19 cellular contexts compared by ENCODE assay signal in the genomic region with DNA sequence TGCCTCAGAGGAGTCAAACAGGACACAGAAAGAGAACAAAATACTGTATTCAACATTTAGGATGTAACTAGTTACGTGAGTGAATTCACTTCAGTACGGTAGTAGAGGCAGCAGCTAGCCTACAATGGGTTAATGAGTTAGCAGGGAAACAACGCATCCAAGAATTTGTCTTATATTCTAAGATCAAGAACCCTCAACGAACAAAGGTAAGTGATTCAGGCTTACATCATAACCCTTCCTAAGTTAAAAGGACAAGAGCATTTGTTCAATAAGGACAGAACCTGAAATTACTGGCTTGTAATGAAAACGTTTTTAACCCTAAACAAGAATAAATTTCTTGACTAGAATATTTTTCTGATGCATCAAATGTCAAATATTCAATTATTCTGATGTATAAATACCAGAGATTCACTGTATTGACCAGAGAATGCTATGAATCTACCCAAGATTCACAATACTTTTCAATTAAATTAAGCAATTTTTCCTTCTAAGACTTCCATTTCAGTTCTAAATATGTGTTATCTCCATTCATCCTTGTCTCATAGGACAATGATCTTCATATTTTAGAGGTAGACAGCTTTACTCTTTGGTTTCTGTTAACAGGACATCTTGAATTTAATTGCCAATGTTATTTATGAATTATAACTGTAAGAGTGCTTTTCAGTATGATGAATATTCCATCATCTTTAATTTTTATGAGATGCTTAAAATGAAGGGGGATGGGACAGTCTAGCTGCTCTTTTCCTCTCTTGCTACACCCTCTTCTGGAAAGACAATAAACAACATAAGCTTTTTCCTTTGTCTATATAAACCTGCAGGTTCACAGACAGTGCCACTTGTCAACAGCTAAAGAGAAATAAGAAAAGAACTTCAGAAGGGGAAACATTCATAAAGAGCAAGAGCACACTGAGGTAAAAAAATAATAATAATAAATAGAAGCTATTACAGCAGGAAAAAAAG.
DNase-seq lines count a peak whose midpoint lies in the region; ATAC-seq, FAIRE-seq and TF ChIP-seq lines count a peak whose summit lies in the region.
"Had no signal": no experiment of that assay in that cellular context is flagged by ENCODE, and none has a peak within 500 bp of the region (broad histone marks: within the 10 kb centered on the region; RNA-seq: fewer than 3 reads in every experiment).

No MANE protein-coding gene starts in this region.

- H3K4me1 ChIP-seq in HCT116 (ENCODE audit: control insufficient read depth in 1 of 2, insufficient read depth in 2 of 2, low read length in 2 of 2) = peaks cover 0 to 6% of the 10 kb centered on the region in 2 experiments; a peak in 1 of 4 replicates
- H3K4me1 ChIP-seq in SK-N-SH (ENCODE audit: control insufficient read depth in 1 of 2, insufficient read depth in 2 of 2, low read depth in 1 of 2, low read length in 1 of 2) = peaks cover 17 to 46% of the 10 kb centered on the region in 2 experiments; a peak in 3 of 4 replicates
- peaks cover 0 to 14% (median 0%) of the 10 kb centered on the region in 4 donors for H3K4me1 ChIP-seq in stomach
- H3K4me1 ChIP-seq: Caco-2 had no signal

- TF ChIP-seq POLR2A in HCT116 (IDR thresholded peaks at IDR 0.05; ENCODE audit: borderline replicate concordance, extremely low read depth, insufficient read depth, insufficient read length) = no peak
- TF ChIP-seq POLR2A in stomach (IDR thresholded peaks at IDR 0.05) = no peak

- H3K4me3 ChIP-seq in HCT116 (replicated peaks in 1 of 2; ENCODE audit: low read depth in 1 of 2, low read length in 2 of 2) (no peak overlapping the region), SK-N-SH (ENCODE audit: low read depth in 2 of 2, low read length in 1 of 2) (no peak overlapping the region), fibroblast of mammary gland (ENCODE audit: control insufficient read depth, low read depth, low read length) (no peak overlapping the region), stomach (no peak overlapping the region)
- H3K4me3 ChIP-seq: GM12878, SJSA1, testis had no signal

- FAIRE-seq in D721Med (lab: Jason Lieb, UNC) = peak; percentile 72
- FAIRE-seq: GM12878 had no signal

- CTCF ChIA-PET in HCT116 (lab: Charles Lee) = interaction anchor here (0.8 to 1.1 kb wide), 2 partner anchors 12 to 409 kb away, joined by 3 read pairs; no protein-coding TSS in a partner anchor
- CTCF ChIA-PET in SK-N-SH (lab: Yijun Ruan, JAX) = interaction anchor here (0.6 to 1.6 kb wide), 2 partner anchors 17 to 286 kb away, joined by 3 to 5 read pairs; no protein-coding TSS in a partner anchor

- H3K36me3 ChIP-seq in HCT116 (ENCODE audit: control insufficient read depth in 1 of 2, insufficient read depth in 2 of 2, low read length in 2 of 2) = no peaks in the 10 kb centered on the region
- no peaks in the 10 kb centered on the region for H3K36me3 ChIP-seq in SK-N-SH (replicated peaks in 1 of 2; ENCODE audit: control insufficient read depth in 1 of 2, insufficient read depth in 2 of 2, low read length in 1 of 2)
- H3K36me3 ChIP-seq in stomach = no peaks in the 10 kb centered on the region
- H3K36me3 ChIP-seq: SJSA1 had no signal

- intact Hi-C loops in HCT116 (cut with micrococcal nuclease) (no loop called here), stomach (cut with DNase I; ENCODE audit: low total_unique reads) (no loop called here)

- TF ChIP-seq CTCF in D721Med (IDR thresholded peaks at IDR 0.05; ENCODE audit: insufficient read depth, missing control alignments) (no peak), HCT116 (IDR thresholded peaks at IDR 0.05 in 2 of 3, conservative IDR thresholded peaks at IDR 0.05 in 1 of 3; ENCODE audit: borderline replicate concordance in 1 of 3, insufficient read depth in 1 of 3, low read depth in 2 of 3, low read length in 2 of 3) (no peak; a peak in 1 of 6 replicates), SK-N-SH (IDR thresholded peaks at IDR 0.05) (no peak), fibroblast of mammary gland (conservative IDR thresholded peaks at IDR 0.05; ENCODE audit: control insufficient read depth, insufficient read depth, low read depth, low read length) (no peak), stomach (IDR thresholded peaks at IDR 0.05) (no peak)

- POLR2A ChIA-PET in HCT116 (lab: Charles Lee) (no interaction called here), SK-N-SH (lab: Yijun Ruan, JAX) (no interaction called here)

- no peak overlapping the region for H3K9ac ChIP-seq in HCT116 (ENCODE audit: low read length)
- H3K9ac ChIP-seq in SK-N-SH = no peak overlapping the region

- H3K9me2 ChIP-seq in HCT116 (ENCODE audit: insufficient read depth) (no peaks in the 10 kb centered on the region), SK-N-SH (no peaks in the 10 kb centered on the region)

- TF ChIP-seq RAD21 in HCT116 (IDR thresholded peaks at IDR 0.05; ENCODE audit: low read depth) (peak; percentile 45), SK-N-SH (IDR thresholded peaks at IDR 0.05; ENCODE audit: low read length) (no peak; the same call in 1 of the 2 replicates)

- peak; percentile 13 to 28; a peak in 2 of 4 replicates for TF ChIP-seq EP300 in SK-N-SH (IDR thresholded peaks at IDR 0.05; ENCODE audit: borderline replicate concordance in 1 of 2, low read depth in 1 of 2, low read length in 1 of 2)
- no peak for TF ChIP-seq EP300 in stomach (IDR thresholded peaks at IDR 0.05)

- 41% methylated on average over 5 of the region's 5 CpGs for WGBS in SK-N-SH (ENCODE audit: low lambda C conversion rate)
- WGBS in stomach, 5 donors = 84 to 87% (median 85%) methylated on average over 5 of the region's 5 CpGs

- no peaks in the 10 kb centered on the region for H4K20me1 ChIP-seq in HCT116 (ENCODE audit: insufficient read depth)
- H4K20me1 ChIP-seq in SK-N-SH (ENCODE audit: insufficient read depth) = no peaks in the 10 kb centered on the region

- BruUV-seq in HCT116 (replicated peaks; lab: Mats Ljungman, UMichigan) = no TSS peak

- H3K79me2 ChIP-seq in HCT116 (ENCODE audit: insufficient read depth, low read length) (no peaks in the 10 kb centered on the region), SK-N-SH (ENCODE audit: insufficient read depth) (no peaks in the 10 kb centered on the region)

- RAD21 ChIA-PET in HCT116 (lab: Charles Lee; ENCODE audit: low non-redundant PET in 1 of 2, low total read pairs in 2 of 2, uncharacterized antibody in 2 of 2, unreplicated experiment in 2 of 2) = no interaction called here

- H3K4me2 ChIP-seq in HCT116 (ENCODE audit: low read length) (peak overlapping the region; percentile 10; the same call in 1 of the 2 replicates), SK-N-SH (peak overlapping the region; percentile 8; the same call in 1 of the 2 replicates)

- H2AFZ ChIP-seq in HCT116 (ENCODE audit: low read depth, low read length, poor library complexity, severe bottlenecking) = no peak overlapping the region
- no peak overlapping the region for H2AFZ ChIP-seq in SK-N-SH (ENCODE audit: low read depth)

- H3K27me3 ChIP-seq in HCT116 (ENCODE audit: insufficient read depth, low read length) (no peaks in the 10 kb centered on the region), SK-N-SH (ENCODE audit: insufficient read depth) (no peaks in the 10 kb centered on the region), stomach (no peaks in the 10 kb centered on the region)
- H3K27me3 ChIP-seq: SJSA1, testis had no signal

- no peak for ATAC-seq in HCT116
- ATAC-seq: effector memory CD8-positive, alpha-beta T cell; GM12878 had no signal

- H3K9me3 ChIP-seq in HCT116 (ENCODE audit: control insufficient read depth in 1 of 2, insufficient read depth in 1 of 2, low read depth in 1 of 2, low read length in 2 of 2) (no peaks in the 10 kb centered on the region), SK-N-SH (no peaks in the 10 kb centered on the region), stomach (no peaks in the 10 kb centered on the region)
- H3K9me3 ChIP-seq: Caco-2, SJSA1, testis had no signal

- peaks cover 9% of the 10 kb centered on the region for H3F3A ChIP-seq in SK-N-SH (replicated peaks; ENCODE audit: insufficient read depth)

- H3K27ac ChIP-seq in HCT116 (ENCODE audit: low read depth, low read length) (no peak overlapping the region), SK-N-SH (ENCODE audit: low read depth in 2 of 2, low read length in 1 of 2) (peak overlapping the region in 1 of 2 experiments; percentile 13; a peak in 1 of 4 replicates), stomach (no peak overlapping the region)
- H3K27ac ChIP-seq: SJSA1, testis had no signal

- DNase-seq in D721Med (ENCODE audit: insufficient read length, low spot score) (no peak), HCT116 (ENCODE audit: low read depth, low spot score) (no peak), SK-N-SH (no peak), fibroblast of mammary gland (ENCODE audit: low read depth) (peak; percentile 49), iPS-NIHi11 (ENCODE audit: low spot score) (no peak), stomach (no peak), NCI-H1048 (lab: John Stamatoyannopoulos, UW) (no peak), NCI-H187 (lab: John Stamatoyannopoulos, UW) (no peak)
- DNase-seq: Caco-2; effector memory CD8-positive, alpha-beta T cell; GF-D8; kidney; NCI-H1930; NCI-H526 treated with DMSO at 0.1 percent for 48 hours; stimulated activated CD4-positive, alpha-beta T cell treated with anti-CD3 and anti-CD28 coated beads, Interleukin-12 subunit alpha, Interleukin-12 subunit beta, amount 100 ng/mL, for 4 hours; T1000; testis had no signal

TF ChIP-seq in HCT116, 20 proteins besides CTCF, POLR2A, EP300 and RAD21 (continues in another document):
- TF ChIP-seq FOSL1 (IDR thresholded peaks at IDR 0.05; ENCODE audit: low read depth) = peak; percentile 40; the same call in 1 of the 2 replicates
- TF ChIP-seq ZFX (IDR thresholded peaks at IDR 0.05) = no peak
- TF ChIP-seq SRF (IDR thresholded peaks at IDR 0.05; ENCODE audit: low read depth) = no peak
- no peak for TF ChIP-seq EGR1 (IDR thresholded peaks at IDR 0.05; ENCODE audit: low read depth)
- TF ChIP-seq, protein P1, sequence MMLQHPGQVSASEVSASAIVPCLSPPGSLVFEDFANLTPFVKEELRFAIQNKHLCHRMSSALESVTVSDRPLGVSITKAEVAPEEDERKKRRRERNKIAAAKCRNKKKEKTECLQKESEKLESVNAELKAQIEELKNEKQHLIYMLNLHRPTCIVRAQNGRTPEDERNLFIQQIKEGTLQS (IDR thresholded peaks at IDR 0.05) = no peak
- TF ChIP-seq SIN3A (IDR thresholded peaks at IDR 0.05; ENCODE audit: low read depth) = no peak
- no peak for TF ChIP-seq EZH2phosphoT487 (IDR thresholded peaks at IDR 0.05; ENCODE audit: borderline replicate concordance)

TF ChIP-seq in SK-N-SH, 30 proteins besides CTCF, POLR2A, EP300 and RAD21 (continues in another document):
- TF ChIP-seq ELF1 (IDR thresholded peaks at IDR 0.05) (no peak), NRF1 (IDR thresholded peaks at IDR 0.05; ENCODE audit: low read depth, low read length) (no peak), PBX3 (IDR thresholded peaks at IDR 0.05) (peak; percentile 41), MEF2A (IDR thresholded peaks at IDR 0.05; ENCODE audit: borderline replicate concordance, low read depth) (no peak)
